In the genomic region with DNA sequence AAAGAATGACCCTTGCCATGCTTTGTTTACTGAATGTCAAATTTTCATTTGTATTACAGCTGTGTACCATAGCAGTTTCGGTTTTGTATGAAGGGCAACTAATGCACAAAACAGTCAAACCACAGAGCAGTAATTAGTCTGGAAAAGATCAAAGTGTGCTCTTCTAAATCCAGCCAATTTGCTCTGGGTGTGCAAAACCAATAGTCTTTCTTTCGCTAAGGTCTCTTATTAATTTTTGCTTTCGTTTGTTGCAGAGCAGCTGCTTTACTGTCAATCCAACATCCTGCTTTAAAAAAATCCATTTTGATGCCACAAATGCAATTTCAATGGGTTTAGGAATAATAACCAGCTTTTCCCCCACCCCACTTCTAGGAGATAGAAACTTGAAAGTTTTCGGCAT, we compare ENCODE assay signal across 11 cellular contexts.
DNase-seq lines count a peak whose midpoint lies in the region; FAIRE-seq and TF ChIP-seq lines count a peak whose summit lies in the region.
"Had no signal": no experiment of that assay in that cellular context is flagged by ENCODE, and none has a peak within 500 bp of the region (broad histone marks: within the 10 kb centered on the region; RNA-seq: fewer than 3 reads in every experiment).

No MANE protein-coding gene starts in this region.

- no peak overlapping the region for H3K4me3 Mint-ChIP-seq in activated T-helper 2 cell treated with anti-CD3 and anti-CD28 coated beads, Interferon-gamma antibody, Interleukin-2, Interleukin-4, amounts not matched to agents 10 μg/mL and 5 μg/mL and 100 μg/mL, durations not matched to agents 14 hours and 24 hours and 36 hours (ENCODE audit: low read depth)
- H3K4me3 Mint-ChIP-seq: nephron had no signal

- no peak overlapping the region for H3K27ac Mint-ChIP-seq in activated T-helper 2 cell treated with anti-CD3 and anti-CD28 coated beads, Interferon-gamma antibody, Interleukin-2, Interleukin-4, amounts not matched to agents 10 μg/mL and 5 μg/mL and 100 μg/mL, durations not matched to agents 14 hours and 24 hours and 36 hours
- H3K27ac Mint-ChIP-seq: nephron had no signal

- H3K79me2 ChIP-seq in GM23248 (ENCODE audit: insufficient read depth), result no peaks in the 10 kb centered on the region
- H3K79me2 ChIP-seq in osteoblast (ENCODE audit: insufficient read depth, low read length), result no peaks in the 10 kb centered on the region

- H3K36me3 ChIP-seq in GM23248 (ENCODE audit: low read depth) (no peaks in the 10 kb centered on the region), osteoblast (ENCODE audit: insufficient read depth, low read length) (no peaks in the 10 kb centered on the region)
- H3K36me3 ChIP-seq: cardiac muscle cell had no signal

- intact Hi-C loops in activated T-helper 2 cell treated with anti-CD3 and anti-CD28 coated beads, Interferon-gamma antibody, Interleukin-2, Interleukin-4, amounts not matched to agents 10 μg/mL and 5 μg/mL and 100 μg/mL, durations not matched to agents 14 hours and 24 hours and 36 hours (cut with micrococcal nuclease), result no loop called here

- peak overlapping the region; percentile 61 for H2AFZ ChIP-seq in GM23248
- peak overlapping the region; percentile 56 for H2AFZ ChIP-seq in osteoblast (ENCODE audit: low read length)

- no peak for TF ChIP-seq POLR2A in H54 (IDR thresholded peaks at IDR 0.05; ENCODE audit: low read depth, low read length)

- 4 to 6% methylated on average over 4 of the region's 4 CpGs for WGBS in GM23248 (ENCODE audit: low coverage in 1 of 2, low lambda C conversion rate in 2 of 2, missing lambda C conversion rate in 2 of 2), 2 experiments

- no peaks in the 10 kb centered on the region for H3F3A ChIP-seq in GM23248 (ENCODE audit: insufficient read depth)

- no peak for TF ChIP-seq CTCF in osteoblast (IDR thresholded peaks at IDR 0.05; ENCODE audit: extremely low read depth, low read depth, low read length)

- H3K27me3 ChIP-seq in GM23248 (replicated peaks; ENCODE audit: insufficient read depth), result 0 out of 2 replicates have a peak, but pooled peaks cover 4% of the 10 kb centered on the region
- H3K27me3 ChIP-seq in osteoblast (ENCODE audit: insufficient read depth, low read length), result peaks cover 6% of the 10 kb centered on the region

- no peak for FAIRE-seq in H54 (lab: Jason Lieb, UNC)

- peaks cover 14% of the 10 kb centered on the region for H3K4me1 Mint-ChIP-seq in activated T-helper 2 cell treated with anti-CD3 and anti-CD28 coated beads, Interferon-gamma antibody, Interleukin-2, Interleukin-4, amounts not matched to agents 10 μg/mL and 5 μg/mL and 100 μg/mL, durations not matched to agents 14 hours and 24 hours and 36 hours (ENCODE audit: low read depth)
- H3K4me1 Mint-ChIP-seq: nephron had no signal

- H3K9ac ChIP-seq in GM23248, result 0 out of 2 replicates have a peak overlapping the region, but pooled peaks have one; percentile 5

- H3K4me1 ChIP-seq in GM23248 (ENCODE audit: insufficient read depth) (no peaks in the 10 kb centered on the region), osteoblast (ENCODE audit: insufficient read depth, low read length) (no peaks in the 10 kb centered on the region)

- H3K9me2 ChIP-seq in GM23248 (ENCODE audit: insufficient read depth), result no peaks in the 10 kb centered on the region

- H3K27ac ChIP-seq in GM23248 (no peak overlapping the region), osteoblast (ENCODE audit: low read depth, low read length) (no peak overlapping the region)
- H3K27ac ChIP-seq: cardiac muscle cell had no signal

- in situ Hi-C loops in GM23248 (cut with MboI), result no loop called here

- peak overlapping the region; percentile 69 for H3K4me2 ChIP-seq in GM23248 (ENCODE audit: unreplicated experiment)
- H3K4me2 ChIP-seq in osteoblast (ENCODE audit: insufficient read depth, low read length), result peak overlapping the region; percentile 71

- peaks cover 5% of the 10 kb centered on the region for H3K27me3 Mint-ChIP-seq in activated T-helper 2 cell treated with anti-CD3 and anti-CD28 coated beads, Interferon-gamma antibody, Interleukin-2, Interleukin-4, amounts not matched to agents 10 μg/mL and 5 μg/mL and 100 μg/mL, durations not matched to agents 14 hours and 24 hours and 36 hours (ENCODE audit: low read depth)

- no peaks in the 10 kb centered on the region for H4K20me1 ChIP-seq in GM23248 (ENCODE audit: insufficient read depth)
- H4K20me1 ChIP-seq in osteoblast (ENCODE audit: insufficient read depth, low read length), result no peaks in the 10 kb centered on the region

- peaks cover 4% of the 10 kb centered on the region for H3K9me3 Mint-ChIP-seq in activated T-helper 2 cell treated with anti-CD3 and anti-CD28 coated beads, Interferon-gamma antibody, Interleukin-2, Interleukin-4, amounts not matched to agents 10 μg/mL and 5 μg/mL and 100 μg/mL, durations not matched to agents 14 hours and 24 hours and 36 hours
- H3K9me3 Mint-ChIP-seq: nephron had no signal

- no peaks in the 10 kb centered on the region for H3K36me3 Mint-ChIP-seq in activated T-helper 2 cell treated with anti-CD3 and anti-CD28 coated beads, Interferon-gamma antibody, Interleukin-2, Interleukin-4, amounts not matched to agents 10 μg/mL and 5 μg/mL and 100 μg/mL, durations not matched to agents 14 hours and 24 hours and 36 hours (ENCODE audit: low read depth)

- DNase-seq in NCI-H2081 (lab: John Stamatoyannopoulos, UW), result peak; percentile 19 to 32
- DNase-seq in NCI-H2081 treated with DMSO at 0.1 percent for 48 hours (lab: John Stamatoyannopoulos, UW), result no peak
- peak; percentile 9 for DNase-seq in GM23248
- DNase-seq in NCI-H748 (lab: John Stamatoyannopoulos, UW; ENCODE audit: unreplicated experiment), result peak; percentile 52
- no peak for DNase-seq in osteoblast (ENCODE audit: insufficient read length, low spot score, missing footprints)
- no peak for DNase-seq in H54 (ENCODE audit: insufficient read length, low spot score)
- DNase-seq in activated T-helper 2 cell treated with anti-CD3 and anti-CD28 coated beads, Interferon-gamma antibody, Interleukin-2, Interleukin-4, amounts not matched to agents 10 μg/mL and 5 μg/mL and 100 μg/mL, durations not matched to agents 14 hours and 24 hours and 36 hours (ENCODE audit: low spot score), result no peak
- no peak for DNase-seq in anterior cingulate cortex (lab: John Stamatoyannopoulos, UW)
- DNase-seq: NCI-H524 treated with DMSO at 0.1 percent for 48 hours had no signal

- H3K4me3 ChIP-seq in GM23248 (peak overlapping the region; percentile 55), osteoblast (ENCODE audit: insufficient read depth, low read length) (peak overlapping the region; percentile 51)
- H3K4me3 ChIP-seq: cardiac muscle cell had no signal

- no peaks in the 10 kb centered on the region for H3K9me3 ChIP-seq in GM23248 (ENCODE audit: low read depth)
- H3K9me3 ChIP-seq in osteoblast (ENCODE audit: low read depth, low read length), result no peaks in the 10 kb centered on the region

Comparison
In these comparisons a context has a peak if more than half of its experiments do, and no peak if none do; other contexts are left out.
1. DNase-seq: peak in NCI-H2081 (2 of 2), GM23248 (single experiment) and NCI-H748 (single experiment); none in NCI-H2081 treated with DMSO at 0.1 percent for 48 hours (single experiment), osteoblast (single experiment), H54 (single experiment), activated T-helper 2 cell treated with anti-CD3 and anti-CD28 coated beads, Interferon-gamma antibody, Interleukin-2, Interleukin-4, amounts not matched to agents 10 μg/mL and 5 μg/mL and 100 μg/mL, durations not matched to agents 14 hours and 24 hours and 36 hours (single experiment) and anterior cingulate cortex (0 of 58).